In genomic region chrX:34559325-34559724, GRCh38 we compare ENCODE assay signal across 10 cellular contexts.
DNase-seq lines count a peak whose midpoint lies in the region; ATAC-seq and TF ChIP-seq lines count a peak whose summit lies in the region.
"Had no signal": no experiment of that assay in that cellular context is flagged by ENCODE, and none has a peak within 500 bp of the region (broad histone marks: within the 10 kb centered on the region; RNA-seq: fewer than 3 reads in every experiment).

No MANE protein-coding gene starts in this region.

- peak overlapping the region in 7 of 11 experiments; percentile 7 to 31 (median 28); a peak in 7 of 22 replicates for H3K4me2 ChIP-seq in BLaER1 treated with 17β-estradiol and CSF1 and Interleukin-3, amounts not matched to agents 10 nM and 100 nM

- H4K20me1 ChIP-seq in BLaER1 treated with 17β-estradiol and CSF1 and Interleukin-3, amounts not matched to agents 10 nM and 100 nM = no peaks in the 10 kb centered on the region

- no peak for TF ChIP-seq EP300 in stomach (IDR thresholded peaks at IDR 0.05)

- peaks cover 5% of the 10 kb centered on the region for H3K4me1 Mint-ChIP-seq in progenitor cell of endocrine pancreas (ENCODE audit: low read depth)
- H3K4me1 Mint-ChIP-seq: nephron had no signal

- H3K36me3 Mint-ChIP-seq in progenitor cell of endocrine pancreas (ENCODE audit: insufficient read depth) = no peaks in the 10 kb centered on the region

- no peak for TF ChIP-seq CTCF in GM20000 (IDR thresholded peaks at IDR 0.05; ENCODE audit: extremely low read depth, missing control alignments)
- no peak for TF ChIP-seq CTCF in fibroblast of the aortic adventitia (IDR thresholded peaks at IDR 0.05; ENCODE audit: insufficient read depth, low read length)
- TF ChIP-seq CTCF in stomach (IDR thresholded peaks at IDR 0.05) = no peak
- no peak for TF ChIP-seq CTCF in progenitor cell of endocrine pancreas (IDR thresholded peaks at IDR 0.05; ENCODE audit: unreplicated experiment)

- WGBS in stomach, 5 donors = 40 to 59% (median 50%) methylated on average over 1 of the region's 1 CpG

- peaks cover 0 to 51% (median 8%) of the 10 kb centered on the region in 11 experiments; a peak in 15 of 22 replicates for H3K9me3 ChIP-seq in BLaER1 treated with 17β-estradiol and CSF1 and Interleukin-3, amounts not matched to agents 10 nM and 100 nM (replicated peaks in 1 of 11)
- no peaks in the 10 kb centered on the region for H3K9me3 ChIP-seq in stomach

- no peak for ATAC-seq in HG03469 (IDR thresholded peaks at IDR 0.05; ENCODE audit: unreplicated experiment)
- no peak for ATAC-seq in GM21526 (IDR thresholded peaks at IDR 0.05; ENCODE audit: low FRiP score, unreplicated experiment)

- H3K9ac ChIP-seq in BLaER1 treated with 17β-estradiol and CSF1 and Interleukin-3, amounts not matched to agents 10 nM and 100 nM = peak overlapping the region in 1 of 11 experiments; percentile 34; a peak in 3 of 22 replicates

- H3K36me3 ChIP-seq in BLaER1 treated with 17β-estradiol and CSF1 and Interleukin-3, amounts not matched to agents 10 nM and 100 nM = no peaks in the 10 kb centered on the region
- no peaks in the 10 kb centered on the region for H3K36me3 ChIP-seq in stomach

- H3K4me3 ChIP-seq in BLaER1 treated with 17β-estradiol and CSF1 and Interleukin-3, amounts not matched to agents 10 nM and 100 nM = no peak overlapping the region
- no peak overlapping the region for H3K4me3 ChIP-seq in fibroblast of the aortic adventitia (ENCODE audit: low read depth, low read length)
- H3K4me3 ChIP-seq in stomach = no peak overlapping the region

- H3K9me3 Mint-ChIP-seq in progenitor cell of endocrine pancreas (ENCODE audit: low read depth) = no peaks in the 10 kb centered on the region
- H3K9me3 Mint-ChIP-seq: nephron had no signal

- DNase-seq in GM20000 (ENCODE audit: low spot score) = peak; percentile 0
- peak; percentile 1 for DNase-seq in RKO (ENCODE audit: low spot score)
- DNase-seq in fibroblast of the aortic adventitia (ENCODE audit: low read depth) = peak; percentile 25
- DNase-seq in stomach = no peak
- DNase-seq in progenitor cell of endocrine pancreas (ENCODE audit: low spot score, unreplicated experiment) = no peak
- DNase-seq: hypothalamus had no signal

- intact Hi-C loops in stomach (cut with DNase I; ENCODE audit: low total_unique reads) = no loop called here

- no peaks in the 10 kb centered on the region for H3K27me3 Mint-ChIP-seq in progenitor cell of endocrine pancreas

- peaks cover 89 to 100% (median 99%) of the 10 kb centered on the region in 11 experiments for H3K27me3 ChIP-seq in BLaER1 treated with 17β-estradiol and CSF1 and Interleukin-3, amounts not matched to agents 10 nM and 100 nM
- no peaks in the 10 kb centered on the region for H3K27me3 ChIP-seq in stomach

- peaks cover 0 to 8% (median 2%) of the 10 kb centered on the region in 10 experiments; a peak in 5 of 20 replicates for H3K4me1 ChIP-seq in BLaER1 treated with 17β-estradiol and CSF1 and Interleukin-3, amounts not matched to agents 10 nM and 100 nM
- H3K4me1 ChIP-seq in stomach = no peaks in the 10 kb centered on the region

- H3K27ac ChIP-seq in BLaER1 treated with 17β-estradiol and CSF1 and Interleukin-3, amounts not matched to agents 10 nM and 100 nM = peak overlapping the region in 10 of 11 experiments; percentile 14 to 70 (median 60); a peak in 18 of 22 replicates
- no peak overlapping the region for H3K27ac ChIP-seq in stomach

- no peak overlapping the region for H3K4me3 Mint-ChIP-seq in progenitor cell of endocrine pancreas (ENCODE audit: low read depth)
- H3K4me3 Mint-ChIP-seq: nephron had no signal

- H3K27ac Mint-ChIP-seq in progenitor cell of endocrine pancreas = no peak overlapping the region
- H3K27ac Mint-ChIP-seq: nephron had no signal

- TF ChIP-seq POLR2A in stomach (IDR thresholded peaks at IDR 0.05) = no peak

Comparison
In these comparisons a context has a peak if more than half of its experiments do, and no peak if none do; other contexts are left out.
1. H3K27ac ChIP-seq: peak in BLaER1 treated with 17β-estradiol and CSF1 and Interleukin-3, amounts not matched to agents 10 nM and 100 nM (10 of 11); none in stomach (0 of 5).
2. DNase-seq: peak in GM20000 (single experiment), RKO (single experiment) and fibroblast of the aortic adventitia (single experiment); none in stomach (single experiment) and progenitor cell of endocrine pancreas (single experiment).